Comparison of ENCODE assay signal across 1 cellular context in genomic region chr2:199680482-199680881, GRCh38.
A peak's percentile ranks its signal among the peaks of the same experiment; 100 is the strongest.
TF ChIP-seq lines count a peak whose summit lies in the region.

No MANE protein-coding gene starts in this region.

TF ChIP-seq in K562, 482 proteins besides CTCF, POLR2A, EP300 and RAD21 (continued from another document):
- peak; percentile 91 for TF ChIP-seq ZBTB40 (IDR thresholded peaks at IDR 0.05)
- TF ChIP-seq ZBTB40 (CRISPR knock-in tag; IDR thresholded peaks at IDR 0.05): no peak
- TF ChIP-seq FOSL1 (tag; conservative IDR thresholded peaks at IDR 0.05): peak; percentile 56
- TF ChIP-seq ATF3 (IDR thresholded peaks at IDR 0.05): peak; percentile 67
- TF ChIP-seq ATF3 (CRISPR knock-in tag; conservative IDR thresholded peaks at IDR 0.05): no peak
- TF ChIP-seq TRIM24 (IDR thresholded peaks at IDR 0.05): peak; percentile 69 to 70; a peak in 2 of 4 replicates
